ENCODE assay signal across 1 cellular context in the genomic region with DNA sequence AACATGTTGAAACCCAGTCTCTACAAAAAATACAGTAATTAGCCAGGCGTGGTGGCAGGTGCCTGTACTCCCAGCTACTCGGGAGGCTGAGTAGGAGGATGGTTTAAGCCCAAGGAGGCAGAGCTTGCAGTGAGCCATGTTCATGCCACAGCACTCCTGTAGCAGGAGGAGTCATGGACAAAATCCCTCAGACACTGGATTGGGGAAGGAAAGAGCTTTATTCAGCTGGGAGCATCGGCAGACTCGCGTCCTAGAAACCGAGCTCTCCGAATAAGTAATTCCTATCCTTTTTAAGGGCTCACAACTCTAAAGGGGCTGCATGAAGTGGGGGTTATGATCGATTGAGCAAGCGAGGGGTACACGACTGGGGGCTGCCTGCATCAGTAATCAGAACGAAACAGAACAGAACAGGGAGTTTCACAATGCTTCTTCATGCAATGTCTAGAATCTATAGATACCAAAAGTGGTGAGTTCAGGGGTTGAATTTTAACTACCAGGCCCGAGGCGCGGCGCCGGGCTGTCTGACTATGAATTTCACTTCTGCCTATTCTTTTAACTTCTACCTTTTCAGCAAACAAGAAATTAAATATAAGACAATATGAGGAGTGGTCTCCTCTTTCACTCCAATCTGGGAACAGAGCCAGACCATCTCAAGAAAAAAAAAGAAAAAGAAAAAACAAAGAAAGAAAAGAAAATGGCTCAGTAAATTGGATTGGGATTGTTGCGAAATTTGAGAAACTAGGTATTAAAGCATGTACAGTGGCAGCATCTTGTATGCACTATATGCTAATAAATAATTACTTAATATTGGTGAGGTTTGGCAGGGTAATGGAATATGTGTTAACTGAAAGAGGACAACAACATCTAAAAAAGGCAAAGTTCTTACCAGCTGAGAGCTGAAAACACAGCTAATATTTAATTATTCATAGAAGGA.
TF ChIP-seq lines count a peak whose summit lies in the region.

No MANE protein-coding gene starts in this region.

TF ChIP-seq in GM12878, 131 proteins besides CTCF, POLR2A, EP300 and RAD21 (continues in another document):
- no peak for TF ChIP-seq ESRRA (IDR thresholded peaks at IDR 0.05; ENCODE audit: low read length)
- TF ChIP-seq, protein P1, sequence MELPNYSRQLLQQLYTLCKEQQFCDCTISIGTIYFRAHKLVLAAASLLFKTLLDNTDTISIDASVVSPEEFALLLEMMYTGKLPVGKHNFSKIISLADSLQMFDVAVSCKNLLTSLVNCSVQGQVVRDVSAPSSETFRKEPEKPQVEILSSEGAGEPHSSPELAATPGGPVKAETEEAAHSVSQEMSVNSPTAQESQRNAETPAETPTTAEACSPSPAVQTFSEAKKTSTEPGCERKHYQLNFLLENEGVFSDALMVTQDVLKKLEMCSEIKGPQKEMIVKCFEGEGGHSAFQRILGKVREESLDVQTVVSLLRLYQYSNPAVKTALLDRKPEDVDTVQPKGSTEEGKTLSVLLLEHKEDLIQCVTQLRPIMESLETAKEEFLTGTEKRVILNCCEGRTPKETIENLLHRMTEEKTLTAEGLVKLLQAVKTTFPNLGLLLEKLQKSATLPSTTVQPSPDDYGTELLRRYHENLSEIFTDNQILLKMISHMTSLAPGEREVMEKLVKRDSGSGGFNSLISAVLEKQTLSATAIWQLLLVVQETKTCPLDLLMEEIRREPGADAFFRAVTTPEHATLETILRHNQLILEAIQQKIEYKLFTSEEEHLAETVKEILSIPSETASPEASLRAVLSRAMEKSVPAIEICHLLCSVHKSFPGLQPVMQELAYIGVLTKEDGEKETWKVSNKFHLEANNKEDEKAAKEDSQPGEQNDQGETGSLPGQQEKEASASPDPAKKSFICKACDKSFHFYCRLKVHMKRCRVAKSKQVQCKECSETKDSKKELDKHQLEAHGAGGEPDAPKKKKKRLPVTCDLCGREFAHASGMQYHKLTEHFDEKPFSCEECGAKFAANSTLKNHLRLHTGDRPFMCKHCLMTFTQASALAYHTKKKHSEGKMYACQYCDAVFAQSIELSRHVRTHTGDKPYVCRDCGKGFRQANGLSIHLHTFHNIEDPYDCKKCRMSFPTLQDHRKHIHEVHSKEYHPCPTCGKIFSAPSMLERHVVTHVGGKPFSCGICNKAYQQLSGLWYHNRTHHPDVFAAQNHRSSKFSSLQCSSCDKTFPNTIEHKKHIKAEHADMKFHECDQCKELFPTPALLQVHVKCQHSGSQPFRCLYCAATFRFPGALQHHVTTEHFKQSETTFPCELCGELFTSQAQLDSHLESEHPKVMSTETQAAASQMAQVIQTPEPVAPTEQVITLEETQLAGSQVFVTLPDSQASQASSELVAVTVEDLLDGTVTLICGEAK (IDR thresholded peaks at IDR 0.05; ENCODE audit: borderline replicate concordance), result no peak
- TF ChIP-seq, protein P2, sequence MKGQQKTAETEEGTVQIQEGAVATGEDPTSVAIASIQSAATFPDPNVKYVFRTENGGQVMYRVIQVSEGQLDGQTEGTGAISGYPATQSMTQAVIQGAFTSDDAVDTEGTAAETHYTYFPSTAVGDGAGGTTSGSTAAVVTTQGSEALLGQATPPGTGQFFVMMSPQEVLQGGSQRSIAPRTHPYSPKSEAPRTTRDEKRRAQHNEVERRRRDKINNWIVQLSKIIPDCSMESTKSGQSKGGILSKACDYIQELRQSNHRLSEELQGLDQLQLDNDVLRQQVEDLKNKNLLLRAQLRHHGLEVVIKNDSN (IDR thresholded peaks at IDR 0.05; ENCODE audit: borderline replicate concordance, extremely low read length, insufficient read depth, low read depth, low read length), result no peak
- TF ChIP-seq SUZ12 (IDR thresholded peaks at IDR 0.05; ENCODE audit: unreplicated experiment), result no peak
- TF ChIP-seq MLLT1 (IDR thresholded peaks at IDR 0.05), result 0 out of 2 replicates have a peak, but pooled peaks have one; percentile 17
- no peak for TF ChIP-seq SIN3A (IDR thresholded peaks at IDR 0.05; ENCODE audit: low read depth, low read length)
- peak; percentile 51; the same call in 1 of the 2 replicates for TF ChIP-seq SMARCA5 (IDR thresholded peaks at IDR 0.05)
- no peak for TF ChIP-seq REST (IDR thresholded peaks at IDR 0.05; ENCODE audit: low read depth, low read length)
- TF ChIP-seq TCF3 (IDR thresholded peaks at IDR 0.05; ENCODE audit: borderline replicate concordance, insufficient read depth, low read depth, low read length), result no peak
- no peak for TF ChIP-seq SRF (IDR thresholded peaks at IDR 0.05; ENCODE audit: low read depth in 2 of 2, low read length in 2 of 2)
- no peak for TF ChIP-seq SMAD5 (IDR thresholded peaks at IDR 0.05; ENCODE audit: low read depth)
- no peak for TF ChIP-seq BACH1 (IDR thresholded peaks at IDR 0.05; ENCODE audit: borderline replicate concordance)
- TF ChIP-seq ATF2 (IDR thresholded peaks at IDR 0.05; ENCODE audit: low read length), result no peak
- no peak for TF ChIP-seq E4F1 (IDR thresholded peaks at IDR 0.05; ENCODE audit: borderline replicate concordance, partially characterized antibody)
- TF ChIP-seq SREBF2 (IDR thresholded peaks at IDR 0.05; ENCODE audit: low read length), result no peak
- no peak for TF ChIP-seq EZH2 (IDR thresholded peaks at IDR 0.05; ENCODE audit: borderline replicate concordance, control insufficient read depth, low read depth, low read length)
- TF ChIP-seq BHLHE40 (IDR thresholded peaks at IDR 0.05; ENCODE audit: borderline replicate concordance in 1 of 2, low read depth in 2 of 2, low read length in 1 of 2), result peak in 1 of 2 experiments; percentile 7; a peak in 1 of 4 replicates
- no peak for TF ChIP-seq CHD1 (IDR thresholded peaks at IDR 0.05; ENCODE audit: low read depth, low read length)
- TF ChIP-seq, protein P3, sequence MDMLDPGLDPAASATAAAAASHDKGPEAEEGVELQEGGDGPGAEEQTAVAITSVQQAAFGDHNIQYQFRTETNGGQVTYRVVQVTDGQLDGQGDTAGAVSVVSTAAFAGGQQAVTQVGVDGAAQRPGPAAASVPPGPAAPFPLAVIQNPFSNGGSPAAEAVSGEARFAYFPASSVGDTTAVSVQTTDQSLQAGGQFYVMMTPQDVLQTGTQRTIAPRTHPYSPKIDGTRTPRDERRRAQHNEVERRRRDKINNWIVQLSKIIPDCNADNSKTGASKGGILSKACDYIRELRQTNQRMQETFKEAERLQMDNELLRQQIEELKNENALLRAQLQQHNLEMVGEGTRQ (IDR thresholded peaks at IDR 0.05; ENCODE audit: borderline replicate concordance, low read depth, low read length), result no peak
- TF ChIP-seq DPF2 (IDR thresholded peaks at IDR 0.05), result peak; percentile 57; the same call in 1 of the 2 replicates
- TF ChIP-seq, protein P4, sequence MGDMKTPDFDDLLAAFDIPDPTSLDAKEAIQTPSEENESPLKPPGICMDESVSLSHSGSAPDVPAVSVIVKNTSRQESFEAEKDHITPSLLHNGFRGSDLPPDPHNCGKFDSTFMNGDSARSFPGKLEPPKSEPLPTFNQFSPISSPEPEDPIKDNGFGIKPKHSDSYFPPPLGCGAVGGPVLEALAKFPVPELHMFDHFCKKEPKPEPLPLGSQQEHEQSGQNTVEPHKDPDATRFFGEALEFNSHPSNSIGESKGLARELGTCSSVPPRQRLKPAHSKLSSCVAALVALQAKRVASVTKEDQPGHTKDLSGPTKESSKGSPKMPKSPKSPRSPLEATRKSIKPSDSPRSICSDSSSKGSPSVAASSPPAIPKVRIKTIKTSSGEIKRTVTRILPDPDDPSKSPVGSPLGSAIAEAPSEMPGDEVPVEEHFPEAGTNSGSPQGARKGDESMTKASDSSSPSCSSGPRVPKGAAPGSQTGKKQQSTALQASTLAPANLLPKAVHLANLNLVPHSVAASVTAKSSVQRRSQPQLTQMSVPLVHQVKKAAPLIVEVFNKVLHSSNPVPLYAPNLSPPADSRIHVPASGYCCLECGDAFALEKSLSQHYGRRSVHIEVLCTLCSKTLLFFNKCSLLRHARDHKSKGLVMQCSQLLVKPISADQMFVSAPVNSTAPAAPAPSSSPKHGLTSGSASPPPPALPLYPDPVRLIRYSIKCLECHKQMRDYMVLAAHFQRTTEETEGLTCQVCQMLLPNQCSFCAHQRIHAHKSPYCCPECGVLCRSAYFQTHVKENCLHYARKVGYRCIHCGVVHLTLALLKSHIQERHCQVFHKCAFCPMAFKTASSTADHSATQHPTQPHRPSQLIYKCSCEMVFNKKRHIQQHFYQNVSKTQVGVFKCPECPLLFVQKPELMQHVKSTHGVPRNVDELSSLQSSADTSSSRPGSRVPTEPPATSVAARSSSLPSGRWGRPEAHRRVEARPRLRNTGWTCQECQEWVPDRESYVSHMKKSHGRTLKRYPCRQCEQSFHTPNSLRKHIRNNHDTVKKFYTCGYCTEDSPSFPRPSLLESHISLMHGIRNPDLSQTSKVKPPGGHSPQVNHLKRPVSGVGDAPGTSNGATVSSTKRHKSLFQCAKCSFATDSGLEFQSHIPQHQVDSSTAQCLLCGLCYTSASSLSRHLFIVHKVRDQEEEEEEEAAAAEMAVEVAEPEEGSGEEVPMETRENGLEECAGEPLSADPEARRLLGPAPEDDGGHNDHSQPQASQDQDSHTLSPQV (IDR thresholded peaks at IDR 0.05), result no peak
- TF ChIP-seq, protein P5, sequence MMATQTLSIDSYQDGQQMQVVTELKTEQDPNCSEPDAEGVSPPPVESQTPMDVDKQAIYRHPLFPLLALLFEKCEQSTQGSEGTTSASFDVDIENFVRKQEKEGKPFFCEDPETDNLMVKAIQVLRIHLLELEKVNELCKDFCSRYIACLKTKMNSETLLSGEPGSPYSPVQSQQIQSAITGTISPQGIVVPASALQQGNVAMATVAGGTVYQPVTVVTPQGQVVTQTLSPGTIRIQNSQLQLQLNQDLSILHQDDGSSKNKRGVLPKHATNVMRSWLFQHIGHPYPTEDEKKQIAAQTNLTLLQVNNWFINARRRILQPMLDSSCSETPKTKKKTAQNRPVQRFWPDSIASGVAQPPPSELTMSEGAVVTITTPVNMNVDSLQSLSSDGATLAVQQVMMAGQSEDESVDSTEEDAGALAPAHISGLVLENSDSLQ (IDR thresholded peaks at IDR 0.05), result no peak
- TF ChIP-seq SREBF1 (IDR thresholded peaks at IDR 0.05; ENCODE audit: low read length), result no peak
- peak; percentile 46 to 60; a peak in 1 of 4 replicates for TF ChIP-seq IKZF2 (IDR thresholded peaks at IDR 0.05)
